9 cellular contexts compared by ENCODE assay signal in genomic region chr6:41779793-41780622, GRCh38. TPM values are rescaled to one million over a fixed set of nuclear protein-coding genes. Genes with fewer than 3 reads are reported as not detected.
A peak's percentile ranks its signal among the peaks of the same experiment; 100 is the strongest.
DNase-seq lines count a peak whose midpoint lies in the region; ATAC-seq, FAIRE-seq and TF ChIP-seq lines count a peak whose summit lies in the region.
"Had no signal": no experiment of that assay in that cellular context is flagged by ENCODE, and none has a peak within 500 bp of the region (broad histone marks: within the 10 kb centered on the region; RNA-seq: fewer than 3 reads in every experiment).

FRS3 (minus strand) TSS chr6:41779900; CDS start chr6:41776987, 2,913 bp downstream.

- peak; percentile 93 for ATAC-seq in HG03442 (IDR thresholded peaks at IDR 0.05; ENCODE audit: unreplicated experiment)
- ATAC-seq in left lung: peak; percentile 90

- intact Hi-C loops in left lung (cut with DNase I): loop anchor here in 1 of 2 donors (5.0 kb wide), 1 partner anchor 267 kb away; no protein-coding TSS in a partner anchor

- H3K36me3 ChIP-seq in BLaER1 treated with 17β-estradiol and CSF1 and Interleukin-3, amounts not matched to agents 10 nM and 100 nM: peaks cover 5 to 19% (median 12%) of the 10 kb centered on the region in 11 experiments
- peaks cover 0 to 8% of the 10 kb centered on the region in 2 donors for H3K36me3 ChIP-seq in left lung

- peaks cover 42 to 62% (median 52%) of the 10 kb centered on the region in 10 experiments for H3K4me1 ChIP-seq in BLaER1 treated with 17β-estradiol and CSF1 and Interleukin-3, amounts not matched to agents 10 nM and 100 nM
- H3K4me1 ChIP-seq in left lung: peaks cover 14 to 70% of the 10 kb centered on the region in 2 donors

- peak within 1 kb of the TSS; percentile 67 to 79 (median 73) for H3K4me3 ChIP-seq in BLaER1 treated with 17β-estradiol and CSF1 and Interleukin-3, amounts not matched to agents 10 nM and 100 nM
- peak within 1 kb of the TSS; percentile 73 for H3K4me3 ChIP-seq in coronary artery
- peak within 1 kb of the TSS; percentile 58 to 83 for H3K4me3 ChIP-seq in left lung

- H4K20me1 ChIP-seq in BLaER1 treated with 17β-estradiol and CSF1 and Interleukin-3, amounts not matched to agents 10 nM and 100 nM: peaks cover 0 to 11% (median 0%) of the 10 kb centered on the region in 11 experiments; a peak in 4 of 22 replicates

- FAIRE-seq in GM19239 (lab: Jason Lieb, UNC): peak; percentile 89
- FAIRE-seq: islet of Langerhans had no signal

- H3K27me3 ChIP-seq in BLaER1 treated with 17β-estradiol and CSF1 and Interleukin-3, amounts not matched to agents 10 nM and 100 nM: peaks cover 0 to 7% (median 0%) of the 10 kb centered on the region in 11 experiments; a peak in 3 of 22 replicates
- no peaks in the 10 kb centered on the region for H3K27me3 ChIP-seq in left lung

- H3K9ac ChIP-seq in BLaER1 treated with 17β-estradiol and CSF1 and Interleukin-3, amounts not matched to agents 10 nM and 100 nM: peak within 1 kb of the TSS; percentile 73 to 84 (median 82)

- TF ChIP-seq CTCF in coronary artery (IDR thresholded peaks at IDR 0.05) (peak; percentile 86), left lung (IDR thresholded peaks at IDR 0.05) (peak; percentile 78 to 92)

- peak within 1 kb of the TSS; percentile 37 to 75 (median 60); a peak in 19 of 22 replicates for H3K27ac ChIP-seq in BLaER1 treated with 17β-estradiol and CSF1 and Interleukin-3, amounts not matched to agents 10 nM and 100 nM
- peak within 1 kb of the TSS; percentile 29 to 88 for H3K27ac ChIP-seq in coronary artery
- peak within 1 kb of the TSS; percentile 82 to 87 for H3K27ac ChIP-seq in left lung

- peak; percentile 100 for DNase-seq in GM19239 (ENCODE audit: insufficient read length, low spot score)
- DNase-seq in NCI-H524 (lab: John Stamatoyannopoulos, UW): peak; percentile 83 to 93
- peak; percentile 100 for DNase-seq in activated CD4-positive, alpha-beta T cell treated with anti-CD3 and anti-CD28 coated beads for 48 hours
- DNase-seq in coronary artery (ENCODE audit: low spot score): peak; percentile 99
- peak; percentile 99 to 100 for DNase-seq in left lung
- peak; percentile 99 for DNase-seq in stimulated activated CD4-positive, alpha-beta T cell treated with anti-CD3 and anti-CD28 coated beads, Interleukin-2, amount 100 ng/mL, for 4 hours (ENCODE audit: low read depth)

- H3K4me2 ChIP-seq in BLaER1 treated with 17β-estradiol and CSF1 and Interleukin-3, amounts not matched to agents 10 nM and 100 nM: peak within 1 kb of the TSS; percentile 96 to 100 (median 98)

- H3K9me3 ChIP-seq in BLaER1 treated with 17β-estradiol and CSF1 and Interleukin-3, amounts not matched to agents 10 nM and 100 nM (replicated peaks in 1 of 11): no peaks in the 10 kb centered on the region
- no peaks in the 10 kb centered on the region for H3K9me3 ChIP-seq in left lung

RNA-seq across cellular contexts. Expression of gene FRS3, which starts in this region (rescaled TPM):
- 1 to 10 TPM; 5.3 to 5.7 TPM for total RNA-seq in left lung

Comparison
In these comparisons a context has a peak if more than half of its experiments do, and no peak if none do; other contexts are left out.
1. Peak in every context shown above with its lines: DNase-seq, ATAC-seq, H3K4me3 ChIP-seq and H3K27ac ChIP-seq.